In the genomic region with DNA sequence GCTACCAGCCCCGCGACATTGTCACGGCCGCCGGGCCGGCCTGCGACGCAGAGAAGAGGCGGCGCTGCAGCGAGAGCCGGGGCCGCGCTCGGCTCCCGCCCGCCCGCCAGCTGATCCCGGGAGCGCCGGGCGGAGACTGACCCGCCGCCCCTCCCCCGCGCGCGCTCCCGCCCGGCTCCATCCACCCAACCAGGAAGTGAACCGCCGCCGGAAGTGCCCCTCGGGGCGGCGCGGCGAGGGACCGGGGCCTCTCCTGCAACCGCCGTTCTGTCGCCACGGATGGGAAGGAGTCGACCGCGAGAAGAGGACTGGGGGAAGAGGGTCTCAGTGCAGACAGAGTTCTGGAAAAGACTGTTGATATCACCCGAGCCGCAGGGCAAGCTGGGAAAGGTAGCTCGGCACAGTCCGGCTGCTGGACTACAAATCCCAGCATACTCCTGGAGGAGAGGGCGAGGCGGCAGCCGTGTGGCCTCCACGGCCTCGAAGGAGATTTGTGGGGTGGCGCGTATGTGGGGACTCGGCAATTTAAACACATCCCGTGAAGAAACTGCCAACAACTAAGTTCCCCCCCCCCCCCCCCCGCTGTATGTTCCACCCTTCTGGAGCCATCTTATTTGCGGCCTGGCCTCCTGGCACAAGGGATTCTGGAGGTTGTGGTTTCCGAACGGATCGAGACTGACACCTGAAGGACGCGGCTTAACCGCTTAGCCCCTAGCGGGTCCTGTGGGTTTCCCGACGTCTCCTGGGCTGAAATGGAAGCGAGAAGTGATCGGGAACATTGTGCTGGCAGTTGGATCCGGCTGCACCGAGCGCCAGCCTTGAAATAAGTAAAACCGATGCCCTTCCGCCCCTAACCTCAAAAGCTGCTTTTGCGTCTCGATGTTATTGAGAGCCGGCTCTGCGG, we compare ENCODE assay signal across 1 cellular context.
TF ChIP-seq lines count a peak whose summit lies in the region.

A gene (minus strand): TSS at position 138 of the 904 bp plus-strand sequence. CDS start 699 bp downstream, outside the sequence.

TF ChIP-seq in HEK293, 187 proteins besides CTCF, POLR2A, EP300 and RAD21 (continued from another document and continues in another):
- TF ChIP-seq, protein P1, sequence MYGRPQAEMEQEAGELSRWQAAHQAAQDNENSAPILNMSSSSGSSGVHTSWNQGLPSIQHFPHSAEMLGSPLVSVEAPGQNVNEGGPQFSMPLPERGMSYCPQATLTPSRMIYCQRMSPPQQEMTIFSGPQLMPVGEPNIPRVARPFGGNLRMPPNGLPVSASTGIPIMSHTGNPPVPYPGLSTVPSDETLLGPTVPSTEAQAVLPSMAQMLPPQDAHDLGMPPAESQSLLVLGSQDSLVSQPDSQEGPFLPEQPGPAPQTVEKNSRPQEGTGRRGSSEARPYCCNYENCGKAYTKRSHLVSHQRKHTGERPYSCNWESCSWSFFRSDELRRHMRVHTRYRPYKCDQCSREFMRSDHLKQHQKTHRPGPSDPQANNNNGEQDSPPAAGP (tag by site-specific recombination; IDR thresholded peaks at IDR 0.05) = no peak; the same call in 1 of the 2 replicates
- TF ChIP-seq ZNF24 (tag by site-specific recombination; IDR thresholded peaks at IDR 0.05) = no peak
- no peak for TF ChIP-seq ZNF548 (tag by site-specific recombination; IDR thresholded peaks at IDR 0.05)
- TF ChIP-seq ZNF626 (tag by site-specific recombination; IDR thresholded peaks at IDR 0.05) = no peak
- TF ChIP-seq, protein P2, sequence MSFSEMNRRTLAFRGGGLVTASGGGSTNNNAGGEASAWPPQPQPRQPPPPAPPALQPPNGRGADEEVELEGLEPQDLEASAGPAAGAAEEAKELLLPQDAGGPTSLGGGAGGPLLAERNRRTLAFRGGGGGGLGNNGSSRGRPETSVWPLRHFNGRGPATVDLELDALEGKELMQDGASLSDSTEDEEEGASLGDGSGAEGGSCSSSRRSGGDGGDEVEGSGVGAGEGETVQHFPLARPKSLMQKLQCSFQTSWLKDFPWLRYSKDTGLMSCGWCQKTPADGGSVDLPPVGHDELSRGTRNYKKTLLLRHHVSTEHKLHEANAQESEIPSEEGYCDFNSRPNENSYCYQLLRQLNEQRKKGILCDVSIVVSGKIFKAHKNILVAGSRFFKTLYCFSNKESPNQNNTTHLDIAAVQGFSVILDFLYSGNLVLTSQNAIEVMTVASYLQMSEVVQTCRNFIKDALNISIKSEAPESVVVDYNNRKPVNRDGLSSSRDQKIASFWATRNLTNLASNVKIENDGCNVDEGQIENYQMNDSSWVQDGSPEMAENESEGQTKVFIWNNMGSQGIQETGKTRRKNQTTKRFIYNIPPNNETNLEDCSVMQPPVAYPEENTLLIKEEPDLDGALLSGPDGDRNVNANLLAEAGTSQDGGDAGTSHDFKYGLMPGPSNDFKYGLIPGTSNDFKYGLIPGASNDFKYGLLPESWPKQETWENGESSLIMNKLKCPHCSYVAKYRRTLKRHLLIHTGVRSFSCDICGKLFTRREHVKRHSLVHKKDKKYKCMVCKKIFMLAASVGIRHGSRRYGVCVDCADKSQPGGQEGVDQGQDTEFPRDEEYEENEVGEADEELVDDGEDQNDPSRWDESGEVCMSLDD (tag by site-specific recombination; IDR thresholded peaks at IDR 0.05) = 0 out of 2 replicates have a peak, but pooled peaks have one; percentile 21
- TF ChIP-seq ZNF555 (tag by site-specific recombination; conservative IDR thresholded peaks at IDR 0.05) = no peak
- TF ChIP-seq, protein P3, sequence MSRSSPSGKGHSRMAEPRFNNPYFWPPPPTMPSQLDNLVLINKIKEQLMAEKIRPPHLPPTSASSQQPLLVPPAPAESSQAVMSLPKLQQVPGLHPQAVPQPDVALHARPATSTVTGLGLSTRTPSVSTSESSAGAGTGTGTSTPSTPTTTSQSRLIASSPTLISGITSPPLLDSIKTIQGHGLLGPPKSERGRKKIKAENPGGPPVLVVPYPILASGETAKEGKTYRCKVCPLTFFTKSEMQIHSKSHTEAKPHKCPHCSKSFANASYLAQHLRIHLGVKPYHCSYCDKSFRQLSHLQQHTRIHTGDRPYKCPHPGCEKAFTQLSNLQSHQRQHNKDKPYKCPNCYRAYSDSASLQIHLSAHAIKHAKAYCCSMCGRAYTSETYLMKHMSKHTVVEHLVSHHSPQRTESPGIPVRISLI (tag by site-specific recombination; IDR thresholded peaks at IDR 0.05) = no peak
- TF ChIP-seq, protein P4, sequence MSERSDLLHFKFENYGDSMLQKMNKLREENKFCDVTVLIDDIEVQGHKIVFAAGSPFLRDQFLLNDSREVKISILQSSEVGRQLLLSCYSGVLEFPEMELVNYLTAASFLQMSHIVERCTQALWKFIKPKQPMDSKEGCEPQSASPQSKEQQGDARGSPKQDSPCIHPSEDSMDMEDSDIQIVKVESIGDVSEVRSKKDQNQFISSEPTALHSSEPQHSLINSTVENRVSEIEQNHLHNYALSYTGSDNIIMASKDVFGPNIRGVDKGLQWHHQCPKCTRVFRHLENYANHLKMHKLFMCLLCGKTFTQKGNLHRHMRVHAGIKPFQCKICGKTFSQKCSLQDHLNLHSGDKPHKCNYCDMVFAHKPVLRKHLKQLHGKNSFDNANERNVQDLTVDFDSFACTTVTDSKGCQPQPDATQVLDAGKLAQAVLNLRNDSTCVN (tag by site-specific recombination; optimal IDR thresholded peaks at IDR 0.05) = peak; percentile 90
- peak; percentile 91 for TF ChIP-seq SCRT2 (tag by site-specific recombination; IDR thresholded peaks at IDR 0.05)
- no peak for TF ChIP-seq ZNF221 (tag by site-specific recombination; IDR thresholded peaks at IDR 0.05; ENCODE audit: borderline replicate concordance)
- TF ChIP-seq ZNF623 (tag by site-specific recombination; IDR thresholded peaks at IDR 0.05) = no peak
- TF ChIP-seq, protein P5, sequence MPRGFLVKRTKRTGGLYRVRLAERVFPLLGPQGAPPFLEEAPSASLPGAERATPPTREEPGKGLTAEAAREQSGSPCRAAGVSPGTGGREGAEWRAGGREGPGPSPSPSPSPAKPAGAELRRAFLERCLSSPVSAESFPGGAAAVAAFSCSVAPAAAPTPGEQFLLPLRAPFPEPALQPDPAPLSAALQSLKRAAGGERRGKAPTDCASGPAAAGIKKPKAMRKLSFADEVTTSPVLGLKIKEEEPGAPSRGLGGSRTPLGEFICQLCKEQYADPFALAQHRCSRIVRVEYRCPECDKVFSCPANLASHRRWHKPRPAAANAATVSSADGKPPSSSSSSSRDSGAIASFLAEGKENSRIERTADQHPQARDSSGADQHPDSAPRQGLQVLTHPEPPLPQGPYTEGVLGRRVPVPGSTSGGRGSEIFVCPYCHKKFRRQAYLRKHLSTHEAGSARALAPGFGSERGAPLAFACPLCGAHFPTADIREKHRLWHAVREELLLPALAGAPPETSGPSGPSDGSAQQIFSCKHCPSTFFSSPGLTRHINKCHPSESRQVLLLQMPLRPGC (tag by site-specific recombination; IDR thresholded peaks at IDR 0.05) = no peak
- no peak for TF ChIP-seq ZNF521 (tag by site-specific recombination; IDR thresholded peaks at IDR 0.05)
- TF ChIP-seq ZNF416 (tag by site-specific recombination; IDR thresholded peaks at IDR 0.05) = no peak
- TF ChIP-seq, protein P6, sequence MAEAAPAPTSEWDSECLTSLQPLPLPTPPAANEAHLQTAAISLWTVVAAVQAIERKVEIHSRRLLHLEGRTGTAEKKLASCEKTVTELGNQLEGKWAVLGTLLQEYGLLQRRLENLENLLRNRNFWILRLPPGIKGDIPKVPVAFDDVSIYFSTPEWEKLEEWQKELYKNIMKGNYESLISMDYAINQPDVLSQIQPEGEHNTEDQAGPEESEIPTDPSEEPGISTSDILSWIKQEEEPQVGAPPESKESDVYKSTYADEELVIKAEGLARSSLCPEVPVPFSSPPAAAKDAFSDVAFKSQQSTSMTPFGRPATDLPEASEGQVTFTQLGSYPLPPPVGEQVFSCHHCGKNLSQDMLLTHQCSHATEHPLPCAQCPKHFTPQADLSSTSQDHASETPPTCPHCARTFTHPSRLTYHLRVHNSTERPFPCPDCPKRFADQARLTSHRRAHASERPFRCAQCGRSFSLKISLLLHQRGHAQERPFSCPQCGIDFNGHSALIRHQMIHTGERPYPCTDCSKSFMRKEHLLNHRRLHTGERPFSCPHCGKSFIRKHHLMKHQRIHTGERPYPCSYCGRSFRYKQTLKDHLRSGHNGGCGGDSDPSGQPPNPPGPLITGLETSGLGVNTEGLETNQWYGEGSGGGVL (tag by site-specific recombination; IDR thresholded peaks at IDR 0.05) = peak; percentile 59; the same call in 1 of the 2 replicates
- TF ChIP-seq ZBTB21 (tag by site-specific recombination; IDR thresholded peaks at IDR 0.05) = no peak
- TF ChIP-seq, protein P7, sequence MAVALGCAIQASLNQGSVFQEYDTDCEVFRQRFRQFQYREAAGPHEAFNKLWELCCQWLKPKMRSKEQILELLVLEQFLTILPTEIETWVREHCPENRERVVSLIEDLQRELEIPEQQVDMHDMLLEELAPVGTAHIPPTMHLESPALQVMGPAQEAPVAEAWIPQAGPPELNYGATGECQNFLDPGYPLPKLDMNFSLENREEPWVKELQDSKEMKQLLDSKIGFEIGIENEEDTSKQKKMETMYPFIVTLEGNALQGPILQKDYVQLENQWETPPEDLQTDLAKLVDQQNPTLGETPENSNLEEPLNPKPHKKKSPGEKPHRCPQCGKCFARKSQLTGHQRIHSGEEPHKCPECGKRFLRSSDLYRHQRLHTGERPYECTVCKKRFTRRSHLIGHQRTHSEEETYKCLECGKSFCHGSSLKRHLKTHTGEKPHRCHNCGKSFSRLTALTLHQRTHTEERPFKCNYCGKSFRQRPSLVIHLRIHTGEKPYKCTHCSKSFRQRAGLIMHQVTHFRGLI (tag by site-specific recombination; IDR thresholded peaks at IDR 0.05) = no peak
- TF ChIP-seq ZNF837 (tag by site-specific recombination; IDR thresholded peaks at IDR 0.05) = no peak
- no peak for TF ChIP-seq ZNF10 (tag by site-specific recombination; IDR thresholded peaks at IDR 0.05)
- peak; percentile 91 for TF ChIP-seq ZBTB48 (tag by site-specific recombination; IDR thresholded peaks at IDR 0.05)
- no peak for TF ChIP-seq ZNF202 (tag by site-specific recombination; IDR thresholded peaks at IDR 0.05; ENCODE audit: borderline replicate concordance)
- peak; percentile 71 for TF ChIP-seq ZXDB (tag by site-specific recombination; IDR thresholded peaks at IDR 0.05)
- TF ChIP-seq ZNF174 (tag by site-specific recombination; IDR thresholded peaks at IDR 0.05) = no peak
- no peak for TF ChIP-seq ZNF510 (tag by site-specific recombination; IDR thresholded peaks at IDR 0.05; ENCODE audit: insufficient replicate concordance)
- no peak for TF ChIP-seq ZNF747 (tag by site-specific recombination; IDR thresholded peaks at IDR 0.05)
- TF ChIP-seq, protein P8, sequence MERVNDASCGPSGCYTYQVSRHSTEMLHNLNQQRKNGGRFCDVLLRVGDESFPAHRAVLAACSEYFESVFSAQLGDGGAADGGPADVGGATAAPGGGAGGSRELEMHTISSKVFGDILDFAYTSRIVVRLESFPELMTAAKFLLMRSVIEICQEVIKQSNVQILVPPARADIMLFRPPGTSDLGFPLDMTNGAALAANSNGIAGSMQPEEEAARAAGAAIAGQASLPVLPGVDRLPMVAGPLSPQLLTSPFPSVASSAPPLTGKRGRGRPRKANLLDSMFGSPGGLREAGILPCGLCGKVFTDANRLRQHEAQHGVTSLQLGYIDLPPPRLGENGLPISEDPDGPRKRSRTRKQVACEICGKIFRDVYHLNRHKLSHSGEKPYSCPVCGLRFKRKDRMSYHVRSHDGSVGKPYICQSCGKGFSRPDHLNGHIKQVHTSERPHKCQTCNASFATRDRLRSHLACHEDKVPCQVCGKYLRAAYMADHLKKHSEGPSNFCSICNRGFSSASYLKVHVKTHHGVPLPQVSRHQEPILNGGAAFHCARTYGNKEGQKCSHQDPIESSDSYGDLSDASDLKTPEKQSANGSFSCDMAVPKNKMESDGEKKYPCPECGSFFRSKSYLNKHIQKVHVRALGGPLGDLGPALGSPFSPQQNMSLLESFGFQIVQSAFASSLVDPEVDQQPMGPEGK (tag by site-specific recombination; IDR thresholded peaks at IDR 0.05) = peak; percentile 55; the same call in 1 of the 2 replicates
- no peak for TF ChIP-seq ZNF133 (tag by site-specific recombination; IDR thresholded peaks at IDR 0.05)
- TF ChIP-seq, protein P9, sequence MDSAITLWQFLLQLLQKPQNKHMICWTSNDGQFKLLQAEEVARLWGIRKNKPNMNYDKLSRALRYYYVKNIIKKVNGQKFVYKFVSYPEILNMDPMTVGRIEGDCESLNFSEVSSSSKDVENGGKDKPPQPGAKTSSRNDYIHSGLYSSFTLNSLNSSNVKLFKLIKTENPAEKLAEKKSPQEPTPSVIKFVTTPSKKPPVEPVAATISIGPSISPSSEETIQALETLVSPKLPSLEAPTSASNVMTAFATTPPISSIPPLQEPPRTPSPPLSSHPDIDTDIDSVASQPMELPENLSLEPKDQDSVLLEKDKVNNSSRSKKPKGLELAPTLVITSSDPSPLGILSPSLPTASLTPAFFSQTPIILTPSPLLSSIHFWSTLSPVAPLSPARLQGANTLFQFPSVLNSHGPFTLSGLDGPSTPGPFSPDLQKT (IDR thresholded peaks at IDR 0.05; ENCODE audit: borderline replicate concordance, low read depth, low read length) = no peak; the same call in 1 of the 2 replicates
- TF ChIP-seq HOXC10 (CRISPR knock-in tag; IDR thresholded peaks at IDR 0.05) = no peak
- TF ChIP-seq ZIC2 (tag by site-specific recombination; IDR thresholded peaks at IDR 0.05) = peak; percentile 42; the same call in 1 of the 2 replicates
- TF ChIP-seq, protein P10, sequence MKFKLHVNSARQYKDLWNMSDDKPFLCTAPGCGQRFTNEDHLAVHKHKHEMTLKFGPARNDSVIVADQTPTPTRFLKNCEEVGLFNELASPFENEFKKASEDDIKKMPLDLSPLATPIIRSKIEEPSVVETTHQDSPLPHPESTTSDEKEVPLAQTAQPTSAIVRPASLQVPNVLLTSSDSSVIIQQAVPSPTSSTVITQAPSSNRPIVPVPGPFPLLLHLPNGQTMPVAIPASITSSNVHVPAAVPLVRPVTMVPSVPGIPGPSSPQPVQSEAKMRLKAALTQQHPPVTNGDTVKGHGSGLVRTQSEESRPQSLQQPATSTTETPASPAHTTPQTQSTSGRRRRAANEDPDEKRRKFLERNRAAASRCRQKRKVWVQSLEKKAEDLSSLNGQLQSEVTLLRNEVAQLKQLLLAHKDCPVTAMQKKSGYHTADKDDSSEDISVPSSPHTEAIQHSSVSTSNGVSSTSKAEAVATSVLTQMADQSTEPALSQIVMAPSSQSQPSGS (tag by site-specific recombination; IDR thresholded peaks at IDR 0.05; ENCODE audit: low read depth) = no peak
- TF ChIP-seq ZNF138 (tag by site-specific recombination; IDR thresholded peaks at IDR 0.05; ENCODE audit: borderline replicate concordance) = no peak
- no peak for TF ChIP-seq ZNF791 (tag by site-specific recombination; IDR thresholded peaks at IDR 0.05)
- TF ChIP-seq WT1 (tag by site-specific recombination; IDR thresholded peaks at IDR 0.05) = no peak
- TF ChIP-seq, protein P11, sequence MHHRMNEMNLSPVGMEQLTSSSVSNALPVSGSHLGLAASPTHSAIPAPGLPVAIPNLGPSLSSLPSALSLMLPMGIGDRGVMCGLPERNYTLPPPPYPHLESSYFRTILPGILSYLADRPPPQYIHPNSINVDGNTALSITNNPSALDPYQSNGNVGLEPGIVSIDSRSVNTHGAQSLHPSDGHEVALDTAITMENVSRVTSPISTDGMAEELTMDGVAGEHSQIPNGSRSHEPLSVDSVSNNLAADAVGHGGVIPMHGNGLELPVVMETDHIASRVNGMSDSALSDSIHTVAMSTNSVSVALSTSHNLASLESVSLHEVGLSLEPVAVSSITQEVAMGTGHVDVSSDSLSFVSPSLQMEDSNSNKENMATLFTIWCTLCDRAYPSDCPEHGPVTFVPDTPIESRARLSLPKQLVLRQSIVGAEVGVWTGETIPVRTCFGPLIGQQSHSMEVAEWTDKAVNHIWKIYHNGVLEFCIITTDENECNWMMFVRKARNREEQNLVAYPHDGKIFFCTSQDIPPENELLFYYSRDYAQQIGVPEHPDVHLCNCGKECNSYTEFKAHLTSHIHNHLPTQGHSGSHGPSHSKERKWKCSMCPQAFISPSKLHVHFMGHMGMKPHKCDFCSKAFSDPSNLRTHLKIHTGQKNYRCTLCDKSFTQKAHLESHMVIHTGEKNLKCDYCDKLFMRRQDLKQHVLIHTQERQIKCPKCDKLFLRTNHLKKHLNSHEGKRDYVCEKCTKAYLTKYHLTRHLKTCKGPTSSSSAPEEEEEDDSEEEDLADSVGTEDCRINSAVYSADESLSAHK (tag by site-specific recombination; IDR thresholded peaks at IDR 0.05) = no peak
